Comparison of ENCODE assay signal across 7 cellular contexts in the genomic region with DNA sequence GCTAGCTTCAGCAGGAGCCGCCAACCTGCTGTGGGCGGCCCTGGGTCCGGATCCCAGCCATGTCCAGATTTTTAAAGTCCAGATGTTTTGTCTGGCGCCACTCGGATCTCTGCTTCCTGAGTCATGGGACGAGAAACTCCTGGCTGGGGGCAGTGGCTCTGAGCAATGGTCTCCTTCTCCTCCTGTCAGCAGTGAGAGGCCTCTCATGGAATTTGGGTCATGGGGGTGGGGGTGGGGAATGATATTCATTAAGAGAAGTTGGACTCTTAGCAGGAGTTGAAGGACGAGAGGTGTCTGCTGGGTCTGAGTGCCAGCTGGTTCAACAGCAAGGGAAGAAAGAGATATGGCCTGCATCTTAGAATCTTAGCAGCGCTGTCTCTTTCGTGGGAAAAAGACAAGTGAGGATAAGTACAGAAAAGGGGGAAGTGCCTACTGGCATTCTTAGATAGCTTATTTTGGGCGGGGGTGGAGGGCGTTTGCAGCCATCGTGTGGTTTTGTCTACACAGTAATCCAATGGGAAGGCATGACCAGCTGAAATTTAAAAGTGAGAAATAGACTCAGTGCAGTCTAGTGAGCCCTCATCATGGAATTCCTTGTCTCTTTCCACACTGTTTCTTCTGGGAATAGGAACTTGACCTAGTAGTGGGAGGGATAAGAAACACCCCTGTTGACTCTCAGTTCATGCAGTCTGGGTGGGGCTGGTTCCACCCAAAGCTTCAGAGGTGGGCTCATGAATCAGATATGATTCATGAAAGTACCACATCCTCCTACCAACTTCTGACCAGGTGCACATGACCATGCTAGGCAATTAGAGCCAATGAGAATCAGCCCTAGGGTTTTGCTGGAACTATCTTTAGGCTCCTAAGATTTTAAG.
DNase-seq lines count a peak whose midpoint lies in the region; ATAC-seq and TF ChIP-seq lines count a peak whose summit lies in the region.

No MANE protein-coding gene starts in this region.

- H3K4me3 ChIP-seq in breast epithelium (peak overlapping the region in 2 of 3 donors; percentile 37 to 60), skeletal muscle satellite cell (ENCODE audit: low read length) (no peak overlapping the region)

- H3K27ac ChIP-seq in breast epithelium = peak overlapping the region; percentile 42 to 66

- no peaks in the 10 kb centered on the region for H3K36me3 ChIP-seq in breast epithelium
- H3K36me3 ChIP-seq in skeletal muscle satellite cell (ENCODE audit: insufficient read depth, low read length) = no peaks in the 10 kb centered on the region

- no peak for TF ChIP-seq CTCF in breast epithelium (IDR thresholded peaks at IDR 0.05)

- ATAC-seq in GM19372 (IDR thresholded peaks at IDR 0.05; ENCODE audit: low read depth, unreplicated experiment) = peak; percentile 50
- ATAC-seq in HG03175 (IDR thresholded peaks at IDR 0.05; ENCODE audit: unreplicated experiment) = peak; percentile 61

- TF ChIP-seq POLR2A in breast epithelium (IDR thresholded peaks at IDR 0.05) = no peak

- H3K27me3 ChIP-seq in breast epithelium (peaks cover 0 to 4% of the 10 kb centered on the region in 2 donors), skeletal muscle satellite cell (ENCODE audit: control insufficient read depth, insufficient read depth, low read length) (no peaks in the 10 kb centered on the region)

- H3K4me1 ChIP-seq in breast epithelium (no peaks in the 10 kb centered on the region), skeletal muscle satellite cell (ENCODE audit: control insufficient read depth, insufficient read depth, low read length) (peaks cover 13% of the 10 kb centered on the region)

- no peaks in the 10 kb centered on the region for H3K9me3 ChIP-seq in breast epithelium
- H3K9me3 ChIP-seq in skeletal muscle satellite cell (replicated peaks; ENCODE audit: low read length) = no peaks in the 10 kb centered on the region

- H3K4me2 ChIP-seq in skeletal muscle satellite cell (ENCODE audit: low read length) = peak overlapping the region; percentile 37

- intact Hi-C loops in breast epithelium (cut with DNase I; ENCODE audit: low total_unique reads) = no loop called here

- no peak overlapping the region for H3K9ac ChIP-seq in skeletal muscle satellite cell (ENCODE audit: low read depth, low read length)

- DNase-seq in breast epithelium (ENCODE audit: low spot score in 2 of 2) (peak in 1 of 2 donors; percentile 20), NCI-H526 (lab: John Stamatoyannopoulos, UW) (no peak), DMS53 treated with DMSO at 0.1 percent for 48 hours (lab: John Stamatoyannopoulos, UW; ENCODE audit: unreplicated experiment) (no peak), NCI-H510A (lab: John Stamatoyannopoulos, UW) (no peak)
